In genomic region chr15:97961067-97961954, GRCh38 we compare ENCODE assay signal across 1 cellular context.
TF ChIP-seq lines count a peak whose summit lies in the region.

No MANE protein-coding gene starts in this region.

TF ChIP-seq in K562, 482 proteins besides CTCF, POLR2A, EP300 and RAD21 (continued from another document and continues in another):
- TF ChIP-seq THAP12 (CRISPR knock-in tag; IDR thresholded peaks at IDR 0.05): no peak
- no peak for TF ChIP-seq CBX1 (IDR thresholded peaks at IDR 0.05; ENCODE audit: low read depth)
- no peak for TF ChIP-seq YBX1 (IDR thresholded peaks at IDR 0.05)
- no peak for TF ChIP-seq PTRF (tag; IDR thresholded peaks at IDR 0.05)
- no peak for TF ChIP-seq ZNF408 (CRISPR knock-in tag; IDR thresholded peaks at IDR 0.05; ENCODE audit: low read depth)
- no peak for TF ChIP-seq MAX (CRISPR knock-in tag; IDR thresholded peaks at IDR 0.05)
- no peak for TF ChIP-seq ARID3B (CRISPR knock-in tag; IDR thresholded peaks at IDR 0.05; ENCODE audit: borderline replicate concordance)
- TF ChIP-seq ATF4 (CRISPR knock-in tag; IDR thresholded peaks at IDR 0.05): no peak
- TF ChIP-seq HIVEP1 (CRISPR knock-in tag; IDR thresholded peaks at IDR 0.05): no peak
- no peak for TF ChIP-seq CAMTA2 (CRISPR knock-in tag; conservative IDR thresholded peaks at IDR 0.05)
- no peak for TF ChIP-seq ZHX1 (conservative IDR thresholded peaks at IDR 0.05; ENCODE audit: low read length)
- peak; percentile 57 for TF ChIP-seq KDM5B (IDR thresholded peaks at IDR 0.05; ENCODE audit: insufficient replicate concordance, low read depth, low read length)
- TF ChIP-seq HNRNPK (IDR thresholded peaks at IDR 0.05; ENCODE audit: low read depth, low read length, poor library complexity, severe bottlenecking): no peak
- no peak for TF ChIP-seq NFRKB (IDR thresholded peaks at IDR 0.05; ENCODE audit: low read depth)
- no peak for TF ChIP-seq CUX1 (CRISPR knock-in tag; IDR thresholded peaks at IDR 0.05)
- 0 out of 2 replicates have a peak, but pooled peaks have one; percentile 35 for TF ChIP-seq ETS1 (conservative IDR thresholded peaks at IDR 0.05; ENCODE audit: control insufficient read depth, low read depth, low read length)
- no peak for TF ChIP-seq CC2D1A (IDR thresholded peaks at IDR 0.05)
- TF ChIP-seq HDGF (IDR thresholded peaks at IDR 0.05): no peak
- TF ChIP-seq SAFB2 (IDR thresholded peaks at IDR 0.05; ENCODE audit: borderline replicate concordance, low read depth, low read length, severe bottlenecking): no peak
- no peak for TF ChIP-seq CBX8 (IDR thresholded peaks at IDR 0.05; ENCODE audit: borderline replicate concordance, extremely low read depth, low read depth, low read length, poor library complexity, severe bottlenecking)
- no peak for TF ChIP-seq ZNF507 (tag; conservative IDR thresholded peaks at IDR 0.05)
- no peak for TF ChIP-seq SMAD2 (IDR thresholded peaks at IDR 0.05; ENCODE audit: low read depth, low read length)
- TF ChIP-seq FOXJ2 (tag; IDR thresholded peaks at IDR 0.05): no peak
- no peak for TF ChIP-seq CHAMP1 (IDR thresholded peaks at IDR 0.05)
- no peak for TF ChIP-seq ZNF830 (CRISPR knock-in tag; IDR thresholded peaks at IDR 0.05)
- TF ChIP-seq RBBP5 (IDR thresholded peaks at IDR 0.05; ENCODE audit: borderline replicate concordance, insufficient read depth, low read length, poor library complexity, severe bottlenecking): peak; percentile 40
- no peak for TF ChIP-seq POU5F1 (IDR thresholded peaks at IDR 0.05; ENCODE audit: borderline replicate concordance, low read depth, low read length, partially characterized antibody)
- TF ChIP-seq GTF3C2 (IDR thresholded peaks at IDR 0.05; ENCODE audit: borderline replicate concordance, extremely low read depth, insufficient read length): no peak
- TF ChIP-seq FOXP4 (CRISPR knock-in tag; IDR thresholded peaks at IDR 0.05; ENCODE audit: borderline replicate concordance): no peak
- TF ChIP-seq RCOR1 (IDR thresholded peaks at IDR 0.05; ENCODE audit: borderline replicate concordance in 1 of 2, low read depth in 2 of 2, low read length in 2 of 2): no peak
- TF ChIP-seq BRCA1 (IDR thresholded peaks at IDR 0.05): no peak
- no peak for TF ChIP-seq BRCA1 (CRISPR knock-in tag; IDR thresholded peaks at IDR 0.05)
- TF ChIP-seq SIX5 (IDR thresholded peaks at IDR 0.05; ENCODE audit: borderline replicate concordance in 1 of 2, insufficient read depth in 1 of 2, low read depth in 1 of 2, low read length in 2 of 2): no peak
